Comparison of ENCODE assay signal across 22 cellular contexts in genomic region chr1:7506677-7507619, GRCh38.
"Had no signal": no experiment of that assay in that cellular context is flagged by ENCODE, and none has a peak within 500 bp of the region (broad histone marks: within the 10 kb centered on the region; RNA-seq: fewer than 3 reads in every experiment).

No MANE protein-coding gene starts in this region.

- H3K36me3 ChIP-seq: left ventricle myocardium inferior, right atrium auricular region, right lobe of liver, tibial nerve, upper lobe of left lung, vagina had no signal

- DNase-seq: islet precursor cell; left ventricle myocardium inferior; midbrain; mucosa of descending colon; naive thymus-derived CD4-positive, alpha-beta T cell; nucleus accumbens; stimulated activated CD4-positive, alpha-beta T cell treated with anti-CD3 and anti-CD28 coated beads, Interleukin-1b, Interleukin-23, amount 100 ng/mL, for 48 hours; stimulated activated CD4-positive, alpha-beta T cell treated with anti-CD3 and anti-CD28 coated beads, Interleukin-2, amount 100 ng/mL, for 48 hours; stimulated activated CD4-positive, alpha-beta T cell treated with anti-CD3 and anti-CD28 coated beads, Interleukin-4, amount 100 ng/mL, for 4 hours; stimulated activated CD8-positive, alpha-beta memory T cell treated with anti-CD3 and anti-CD28 coated beads, Interleukin-4, amount 100 ng/mL, for 48 hours; stimulated activated naive CD4-positive, alpha-beta T cell treated with Interleukin-2 at 50 U/mL for 16 hours; stimulated activated naive CD8-positive, alpha-beta T cell treated with anti-CD3 and anti-CD28 coated beads, Interleukin-15, amount 100 ng/mL, for 72 hours; substantia nigra; upper lobe of left lung had no signal

- H3K4me1 ChIP-seq: parathyroid adenoma, right lobe of liver, upper lobe of left lung, vagina had no signal

- H3K79me2 ChIP-seq: hepatocyte, parathyroid adenoma had no signal

- H3K9me3 ChIP-seq: left ventricle myocardium inferior, mucosa of descending colon, right atrium auricular region, right lobe of liver, tibial nerve, upper lobe of left lung, vagina had no signal

- H2AFZ ChIP-seq: hepatocyte, parathyroid adenoma had no signal

- H3K4me2 ChIP-seq: hepatocyte, smooth muscle cell had no signal

- H3K27me3 ChIP-seq: hepatocyte, right atrium auricular region, right lobe of liver, tibial nerve, upper lobe of left lung, vagina had no signal

- H3K4me3 ChIP-seq: hepatocyte, left ventricle myocardium inferior, lung, mucosa of descending colon, right atrium auricular region, right lobe of liver, smooth muscle cell, tibial nerve, upper lobe of left lung, vagina had no signal

- H3K27ac ChIP-seq: hepatocyte, left ventricle myocardium inferior, parathyroid adenoma, right atrium auricular region, right lobe of liver, tibial nerve, upper lobe of left lung, vagina had no signal

- H3K9ac ChIP-seq: parathyroid adenoma had no signal
